Comparison of ENCODE assay signal across 10 cellular contexts in the genomic region with DNA sequence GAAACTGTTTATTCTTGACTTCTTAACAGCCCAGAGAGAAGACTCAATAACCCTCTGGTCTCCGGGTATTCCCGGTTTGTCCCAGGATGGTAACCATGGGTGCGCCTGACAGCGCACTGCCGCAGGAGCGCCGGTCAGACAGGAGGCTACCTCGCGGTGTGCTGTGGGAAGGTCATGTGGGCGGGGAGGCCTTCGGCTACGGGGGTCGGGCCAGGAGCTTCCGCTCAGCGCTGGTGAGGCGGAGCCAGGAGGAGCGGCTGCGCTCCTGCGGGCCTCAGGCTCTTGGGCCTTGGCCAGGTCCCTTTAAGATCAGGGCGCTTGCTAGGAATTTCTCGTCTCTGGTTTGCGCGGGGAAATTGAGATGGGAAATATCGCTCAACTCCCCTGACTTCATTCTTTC.
DNase-seq lines count a peak whose midpoint lies in the region; ATAC-seq and TF ChIP-seq lines count a peak whose summit lies in the region.
"Had no signal": no experiment of that assay in that cellular context is flagged by ENCODE, and none has a peak within 500 bp of the region (broad histone marks: within the 10 kb centered on the region; RNA-seq: fewer than 3 reads in every experiment).

No MANE protein-coding gene starts in this region.

- DNase-seq in Daoy (ENCODE audit: low read depth) (peak; percentile 94), NCI-H774 (lab: John Stamatoyannopoulos, UW) (peak; percentile 37), glutamatergic neuron (peak; percentile 85), GDM1 (lab: John Stamatoyannopoulos, UW) (no peak), LoVo (ENCODE audit: low spot score) (no peak)
- no peak for DNase-seq in stimulated activated CD8-positive, alpha-beta memory T cell treated with anti-CD3 and anti-CD28 coated beads, Interleukin-4, amount 100 ng/mL, for 48 hours
- DNase-seq: naive B cell had no signal

- no peaks in the 10 kb centered on the region for H3K9me3 ChIP-seq in neuron (ENCODE audit: low read length)

- H3K4me3 ChIP-seq in neuron (ENCODE audit: low read length): peak overlapping the region; percentile 45

- peaks cover 13% of the 10 kb centered on the region for H3K4me1 ChIP-seq in neuron (ENCODE audit: insufficient read depth, low read length)

- no peak overlapping the region for H2AFZ ChIP-seq in neuron (ENCODE audit: low read depth, low read length)

- no peak for TF ChIP-seq CTCF in glutamatergic neuron (IDR thresholded peaks at IDR 0.05; ENCODE audit: partially characterized antibody, unreplicated experiment)

- H3K4me1 Mint-ChIP-seq in glutamatergic neuron (ENCODE audit: low read depth, unreplicated experiment): peaks cover 2% of the 10 kb centered on the region
- H3K4me1 Mint-ChIP-seq: naive B cell had no signal

- no peaks in the 10 kb centered on the region for H3K36me3 ChIP-seq in neuron (ENCODE audit: insufficient read depth, low read length)

- H3K36me3 Mint-ChIP-seq in glutamatergic neuron (ENCODE audit: unreplicated experiment): no peaks in the 10 kb centered on the region
- H3K36me3 Mint-ChIP-seq: naive B cell had no signal

- ATAC-seq in HG03342 (IDR thresholded peaks at IDR 0.05; ENCODE audit: unreplicated experiment): no peak
- ATAC-seq: esophagus mucosa had no signal

- peak overlapping the region; percentile 82 for H3K27ac Mint-ChIP-seq in glutamatergic neuron (ENCODE audit: unreplicated experiment)
- H3K27ac Mint-ChIP-seq: naive B cell had no signal

- no peaks in the 10 kb centered on the region for H3K27me3 Mint-ChIP-seq in glutamatergic neuron (ENCODE audit: unreplicated experiment)

- H3K4me3 Mint-ChIP-seq in glutamatergic neuron (ENCODE audit: unreplicated experiment): peak overlapping the region; percentile 90
- H3K4me3 Mint-ChIP-seq: naive B cell had no signal

- no peaks in the 10 kb centered on the region for H3K27me3 ChIP-seq in neuron (ENCODE audit: insufficient read depth, low read length)

- H3K9me3 Mint-ChIP-seq in glutamatergic neuron (ENCODE audit: unreplicated experiment): no peaks in the 10 kb centered on the region

Comparison
In these comparisons a context has a peak if more than half of its experiments do, and no peak if none do; other contexts are left out.
1. DNase-seq: peak in Daoy (single experiment), NCI-H774 (single experiment) and glutamatergic neuron (single experiment); none in stimulated activated CD8-positive, alpha-beta memory T cell treated with anti-CD3 and anti-CD28 coated beads, Interleukin-4, amount 100 ng/mL, for 48 hours (single experiment), GDM1 (single experiment) and LoVo (single experiment).